12 cellular contexts compared by ENCODE assay signal in the genomic region with DNA sequence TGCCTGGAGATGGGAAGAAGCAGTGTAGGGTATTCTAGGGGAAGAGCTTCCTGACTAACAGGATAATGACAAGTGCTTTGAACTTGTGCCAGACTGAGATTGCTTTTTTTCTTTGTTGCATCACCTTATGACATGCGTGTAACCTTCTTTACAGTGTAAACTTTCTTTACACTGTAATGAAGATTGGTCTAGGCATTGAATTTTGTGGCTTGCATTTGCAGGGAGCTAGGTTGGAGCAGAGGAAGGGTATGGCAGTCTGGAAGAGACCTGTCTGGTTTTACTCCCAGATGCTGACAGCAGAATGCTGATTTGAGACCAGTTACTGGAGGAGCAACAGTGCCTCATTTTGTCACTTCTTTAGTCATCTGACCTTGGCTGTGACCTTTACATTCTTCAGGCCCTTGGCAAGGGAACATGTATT. TPM values are rescaled to one million over a fixed set of nuclear protein-coding genes. Genes with fewer than 3 reads are reported as not detected.
A peak's percentile ranks its signal among the peaks of the same experiment; 100 is the strongest.
DNase-seq lines count a peak whose midpoint lies in the region; ATAC-seq, FAIRE-seq and TF ChIP-seq lines count a peak whose summit lies in the region.
"Had no signal": no experiment of that assay in that cellular context is flagged by ENCODE, and none has a peak within 500 bp of the region (broad histone marks: within the 10 kb centered on the region; RNA-seq: fewer than 3 reads in every experiment).

No MANE protein-coding gene starts in this region.

- no peaks in the 10 kb centered on the region for H3K27me3 Mint-ChIP-seq in MCF 10A (ENCODE audit: insufficient read depth, unreplicated experiment)
- no peaks in the 10 kb centered on the region for H3K27me3 Mint-ChIP-seq in stimulated activated memory B cell treated with anti-CD40 and anti-IgM and Interleukin-4, amounts not matched to agents 10 μg/mL and 1 μg/mL and 100 μg/mL, for 72 hours

- BruUV-seq in MCF 10A (replicated peaks; lab: Mats Ljungman, UMichigan): no TSS peak

- H3K9me3 Mint-ChIP-seq in MCF 10A (ENCODE audit: unreplicated experiment): no peaks in the 10 kb centered on the region
- peaks cover 5% of the 10 kb centered on the region for H3K9me3 Mint-ChIP-seq in stimulated activated memory B cell treated with anti-CD40 and anti-IgM and Interleukin-4, amounts not matched to agents 10 μg/mL and 1 μg/mL and 100 μg/mL, for 72 hours

- H3K36me3 Mint-ChIP-seq in MCF 10A (ENCODE audit: insufficient read depth, unreplicated experiment): peaks cover 92% of the 10 kb centered on the region
- H3K36me3 Mint-ChIP-seq in stimulated activated memory B cell treated with anti-CD40 and anti-IgM and Interleukin-4, amounts not matched to agents 10 μg/mL and 1 μg/mL and 100 μg/mL, for 72 hours: peaks cover 74% of the 10 kb centered on the region

- no peak for FAIRE-seq in GM19239 (lab: Jason Lieb, UNC)
- FAIRE-seq: islet of Langerhans had no signal

- H3K27ac ChIP-seq in breast epithelium: no peak overlapping the region
- H3K27ac ChIP-seq: VCaP had no signal

- peak overlapping the region; percentile 0 for H3K4me3 Mint-ChIP-seq in MCF 10A (ENCODE audit: unreplicated experiment)
- H3K4me3 Mint-ChIP-seq in stimulated activated memory B cell treated with anti-CD40 and anti-IgM and Interleukin-4, amounts not matched to agents 10 μg/mL and 1 μg/mL and 100 μg/mL, for 72 hours: peak overlapping the region; percentile 50

- intact Hi-C loops in MCF 10A (cut with micrococcal nuclease) (no loop called here), breast epithelium (cut with DNase I; ENCODE audit: low total_unique reads) (no loop called here)

- no peaks in the 10 kb centered on the region for H3K9me3 ChIP-seq in breast epithelium

- POLR2A ChIA-PET in MCF 10A (lab: Yijun Ruan, JAX): interaction anchor here (0.7 to 7.9 kb wide), 10 partner anchors 10 to 413 kb away, joined by 3 to 72 read pairs (median 5); a partner anchor contains a TSS

- no peak for TF ChIP-seq POLR2A in breast epithelium (IDR thresholded peaks at IDR 0.05)

- CTCF ChIA-PET in MCF 10A (lab: Yijun Ruan, JAX): interaction anchor here (0.6 to 4.6 kb wide), 7 partner anchors 12 to 633 kb away, joined by 3 to 34 read pairs (median 3); a partner anchor contains a TSS

- TF ChIP-seq CTCF in MCF 10A (IDR thresholded peaks at IDR 0.05; ENCODE audit: unreplicated experiment) (no peak), breast epithelium (IDR thresholded peaks at IDR 0.05) (no peak)

- peaks cover 22% of the 10 kb centered on the region for H3K4me1 Mint-ChIP-seq in MCF 10A (ENCODE audit: insufficient read depth, unreplicated experiment)
- peaks cover 51% of the 10 kb centered on the region for H3K4me1 Mint-ChIP-seq in stimulated activated memory B cell treated with anti-CD40 and anti-IgM and Interleukin-4, amounts not matched to agents 10 μg/mL and 1 μg/mL and 100 μg/mL, for 72 hours

- ATAC-seq in SK-N-SH treated with all-trans-retinoic acid at 6 μM for 48 hours: peak; percentile 54
- ATAC-seq in stimulated activated memory B cell treated with anti-CD40 and anti-IgM and Interleukin-4, amounts not matched to agents 10 μg/mL and 1 μg/mL and 100 μg/mL, for 72 hours: no peak
- no peak for ATAC-seq in HG02588 (IDR thresholded peaks at IDR 0.05; ENCODE audit: unreplicated experiment)
- no peak for ATAC-seq in GM18519 (IDR thresholded peaks at IDR 0.05; ENCODE audit: low FRiP score, unreplicated experiment)

- H3K27me3 ChIP-seq in breast epithelium: no peaks in the 10 kb centered on the region

- H3K4me3 ChIP-seq in breast epithelium: no peak overlapping the region
- H3K4me3 ChIP-seq: skin epidermis had no signal

- peaks cover 0 to 10% of the 10 kb centered on the region in 2 donors for H3K4me1 ChIP-seq in breast epithelium

- DNase-seq in MCF 10A (ENCODE audit: unreplicated experiment) (peak; percentile 80), breast epithelium (ENCODE audit: low spot score in 2 of 2) (no peak), fibroblast of gingiva (ENCODE audit: low read depth) (peak; percentile 75), GM19239 (ENCODE audit: insufficient read length, low spot score) (no peak)
- DNase-seq: stimulated activated naive CD4-positive, alpha-beta T cell treated with Interleukin-2 at 50 U/mL for 16 hours had no signal

- H3K36me3 ChIP-seq in breast epithelium: peaks cover 4% of the 10 kb centered on the region

- H3K27ac Mint-ChIP-seq in MCF 10A (ENCODE audit: low read depth, unreplicated experiment): peak overlapping the region; percentile 68
- H3K27ac Mint-ChIP-seq in stimulated activated memory B cell treated with anti-CD40 and anti-IgM and Interleukin-4, amounts not matched to agents 10 μg/mL and 1 μg/mL and 100 μg/mL, for 72 hours: peak overlapping the region; percentile 64

TF ChIP-seq in SK-N-SH treated with all-trans-retinoic acid at 6 μM for 48 hours, 23 proteins besides CTCF, POLR2A, EP300 and RAD21:
- no peak for TF ChIP-seq OSR1 (CRISPR knock-in tag; IDR thresholded peaks at IDR 0.05)
- TF ChIP-seq, protein P1, sequence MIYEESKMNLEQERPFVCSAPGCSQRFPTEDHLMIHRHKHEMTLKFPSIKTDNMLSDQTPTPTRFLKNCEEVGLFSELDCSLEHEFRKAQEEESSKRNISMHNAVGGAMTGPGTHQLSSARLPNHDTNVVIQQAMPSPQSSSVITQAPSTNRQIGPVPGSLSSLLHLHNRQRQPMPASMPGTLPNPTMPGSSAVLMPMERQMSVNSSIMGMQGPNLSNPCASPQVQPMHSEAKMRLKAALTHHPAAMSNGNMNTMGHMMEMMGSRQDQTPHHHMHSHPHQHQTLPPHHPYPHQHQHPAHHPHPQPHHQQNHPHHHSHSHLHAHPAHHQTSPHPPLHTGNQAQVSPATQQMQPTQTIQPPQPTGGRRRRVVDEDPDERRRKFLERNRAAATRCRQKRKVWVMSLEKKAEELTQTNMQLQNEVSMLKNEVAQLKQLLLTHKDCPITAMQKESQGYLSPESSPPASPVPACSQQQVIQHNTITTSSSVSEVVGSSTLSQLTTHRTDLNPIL (CRISPR knock-in tag; IDR thresholded peaks at IDR 0.05; ENCODE audit: low read depth): no peak
- TF ChIP-seq SNAI2 (CRISPR knock-in tag; IDR thresholded peaks at IDR 0.05): no peak
- no peak for TF ChIP-seq ZNF565 (CRISPR knock-in tag; conservative IDR thresholded peaks at IDR 0.05; ENCODE audit: low read depth)
- peak; percentile 28; the same call in 1 of the 2 replicates for TF ChIP-seq ISL1 (CRISPR knock-in tag; IDR thresholded peaks at IDR 0.05)
- TF ChIP-seq ZC3H10 (CRISPR knock-in tag; IDR thresholded peaks at IDR 0.05): no peak
- TF ChIP-seq GLIS3 (CRISPR knock-in tag; IDR thresholded peaks at IDR 0.05): no peak

RNA-seq across cellular contexts. Expression of a gene that starts 5.6 kb away (rescaled TPM):
- 62.8 and 78.3 TPM in 2 replicates for total RNA-seq in MCF 10A (2022)
- total RNA-seq in breast epithelium: 10 to 100 TPM; 31.2 to 44.5 (median 39.3) TPM

RNA-seq across cellular contexts. Expression of a gene that starts 28.2 kb away (rescaled TPM):
- total RNA-seq in MCF 10A (2022) (18.7 and 23.7 TPM in 2 replicates), breast epithelium (10 to 100 TPM; 39.7 to 45.2 (median 41.9) TPM)

RNA-seq across cellular contexts. Expression of a gene that starts 34.2 kb away (rescaled TPM):
- total RNA-seq in MCF 10A (2022): 58.7 and 67.0 TPM in 2 replicates
- total RNA-seq in breast epithelium: 10 to 100 TPM in 2 of 3 donors, 1 to 10 TPM in 1; 9.9 to 47.3 (median 33.1) TPM

RNA-seq across cellular contexts. Expression of a gene that starts 37.4 kb away (rescaled TPM):
- total RNA-seq in MCF 10A (2022) (17.8 and 20.0 TPM in 2 replicates), breast epithelium (10 to 100 TPM; 56.1 to 92.4 (median 91.1) TPM)

RNA-seq across cellular contexts. Expression of a gene that starts 43.7 kb away (rescaled TPM):
- total RNA-seq in MCF 10A (2022) (78.0 and 81.4 TPM in 2 replicates), breast epithelium (100 to 1,000 TPM; 139 to 183 (median 175) TPM)

Comparison
In these comparisons a context has a peak if more than half of its experiments do, and no peak if none do; other contexts are left out.
1. DNase-seq: peak in MCF 10A (single experiment) and fibroblast of gingiva (single experiment); none in breast epithelium (0 of 2) and GM19239 (single experiment).